24 cellular contexts compared by ENCODE assay signal in genomic region chr18:44509048-44509447, GRCh38.
"Had no signal": no experiment of that assay in that cellular context is flagged by ENCODE, and none has a peak within 500 bp of the region (broad histone marks: within the 10 kb centered on the region; RNA-seq: fewer than 3 reads in every experiment).

No MANE protein-coding gene starts in this region.

- H3K27ac Mint-ChIP-seq: IgD-negative memory B cell had no signal

- H2AFZ ChIP-seq: PC-9 had no signal

- H3K27me3 ChIP-seq: Peyer's patch, SJCRH30 had no signal

- H3K9me3 ChIP-seq: Peyer's patch, SJCRH30 had no signal

- H3K4me3 ChIP-seq: K562, PC-9, Peyer's patch, SJCRH30 had no signal

- ATAC-seq: K562, Right ventricle myocardium inferior, SK-N-SH treated with all-trans-retinoic acid at 6 μM for 48 hours had no signal

- H3K27me3 Mint-ChIP-seq: IgD-negative memory B cell had no signal

- H3K36me3 Mint-ChIP-seq: IgD-negative memory B cell had no signal

- H3K4me3 Mint-ChIP-seq: IgD-negative memory B cell had no signal

- H3K9ac ChIP-seq: KMS-11 had no signal

- H3K27ac ChIP-seq: HL-60, KMS-11, PC-9, SJCRH30 had no signal

- H3K9me3 Mint-ChIP-seq: IgD-negative memory B cell had no signal

- H3K4me2 ChIP-seq: KMS-11, PC-9 had no signal

- H3K36me3 ChIP-seq: Peyer's patch, SJCRH30 had no signal

- DNase-seq: Kasumi-1, NCI-H1092, NCI-H1105 treated with DMSO at 0.1 percent for 48 hours, NCI-H1417 treated with DMSO at 0.1 percent for 48 hours, NCI-H187, NCI-H2029, NCI-H2081 treated with DMSO at 0.1 percent for 48 hours, NCI-H2171, NCI-H226, NCI-H446, NCI-H510A, NCI-H524 treated with DMSO at 0.1 percent for 48 hours, NCI-H69, NCI-H774, PC-9, Peyer's patch, SHP77 treated with DMSO at 0.1 percent for 48 hours, SJCRH30 had no signal

- H3K4me1 ChIP-seq: SJCRH30 had no signal
